8 cellular contexts compared by ENCODE assay signal in genomic region chr4:9153571-9154157, GRCh38. TPM values are rescaled to one million over a fixed set of nuclear protein-coding genes. Genes with fewer than 3 reads are reported as not detected.
DNase-seq lines count a peak whose midpoint lies in the region; TF ChIP-seq lines count a peak whose summit lies in the region.
"Not testable (repeated sequence)": the region's sequence is repeated elsewhere in the genome, so short reads cannot be mapped to it uniquely, and the experiment has no call there.

No MANE protein-coding gene starts in this region.

- H3K27ac Mint-ChIP-seq in HFFc6: peak overlapping the region; percentile 99
- H3K27ac Mint-ChIP-seq in activated T-helper 1 cell treated with anti-CD3 and anti-CD28 coated beads, Interleukin-12 subunit alpha, Interleukin-12 subunit beta, Interleukin-2, Interleukin-4 antibody, amounts not matched to agents 30 ng/mL and 10 ng/mL and 1 ng/mL, durations not matched to agents 14 hours and 24 hours and 36 hours: peak overlapping the region; percentile 88
- not testable (repeated sequence) for H3K27ac Mint-ChIP-seq in nephron progenitor cell

- H3K4me1 Mint-ChIP-seq in HFFc6 (ENCODE audit: low read depth): peaks cover 51% of the 10 kb centered on the region
- peaks cover 16% of the 10 kb centered on the region for H3K4me1 Mint-ChIP-seq in activated T-helper 1 cell treated with anti-CD3 and anti-CD28 coated beads, Interleukin-12 subunit alpha, Interleukin-12 subunit beta, Interleukin-2, Interleukin-4 antibody, amounts not matched to agents 30 ng/mL and 10 ng/mL and 1 ng/mL, durations not matched to agents 14 hours and 24 hours and 36 hours (ENCODE audit: low read depth)
- not testable (repeated sequence) for H3K4me1 Mint-ChIP-seq in nephron progenitor cell

- not testable (repeated sequence) for TF ChIP-seq CTCF in C4-2B (conservative IDR thresholded peaks at IDR 0.05); OCI-LY7 (conservative IDR thresholded peaks at IDR 0.05; ENCODE audit: low read length); nephron progenitor cell (IDR thresholded peaks at IDR 0.05)
- peak; percentile 35 for TF ChIP-seq CTCF in HFFc6 (IDR thresholded peaks at IDR 0.05)

- H3K9me3 ChIP-seq in OCI-LY7 (ENCODE audit: low read length); effector memory CD4-positive, alpha-beta T cell (ENCODE audit: control insufficient read depth, low read length); iPS-15b (ENCODE audit: control insufficient read depth, insufficient read depth, low read length); stomach smooth muscle (ENCODE audit: control insufficient read depth in 2 of 2, low read length in 2 of 2): not testable (repeated sequence)

- intact Hi-C loops in OCI-LY7 (cut with micrococcal nuclease; ENCODE audit: unreplicated experiment); activated T-helper 1 cell treated with anti-CD3 and anti-CD28 coated beads, Interleukin-12 subunit alpha, Interleukin-12 subunit beta, Interleukin-2, Interleukin-4 antibody, amounts not matched to agents 30 ng/mL and 10 ng/mL and 1 ng/mL, durations not matched to agents 14 hours and 24 hours and 36 hours (cut with micrococcal nuclease): not testable (repeated sequence)

- POLR2A ChIA-PET in OCI-LY7 (lab: Charles Lee): not testable (repeated sequence)

- not testable (repeated sequence) for H4K20me1 ChIP-seq in OCI-LY7 (ENCODE audit: insufficient read depth, low read length)

- TSS peak; percentile 93 for BruUV-seq in OCI-LY7 (replicated peaks; lab: Mats Ljungman, UMichigan)

- peak overlapping the region; percentile 60 for H3K9ac ChIP-seq in iPS-15b (ENCODE audit: low read depth, low read length)
- H3K9ac ChIP-seq in stomach smooth muscle (ENCODE audit: low read length in 2 of 2): peak overlapping the region; percentile 55 to 68

- H3K4me2 ChIP-seq in OCI-LY7 (ENCODE audit: low read length): peak overlapping the region; percentile 80

- not testable (repeated sequence) for H3K9me2 ChIP-seq in OCI-LY7 (ENCODE audit: insufficient read depth, low read length)

- H3K4me3 ChIP-seq in OCI-LY7 (ENCODE audit: low read depth, low read length, poor library complexity, severe bottlenecking) (peak overlapping the region; percentile 73), iPS-15b (ENCODE audit: low read depth, low read length) (peak overlapping the region; percentile 54), stomach smooth muscle (ENCODE audit: low read length in 2 of 2) (peak overlapping the region; percentile 51 to 72)
- peak overlapping the region; percentile 73 for H3K4me3 ChIP-seq in effector memory CD4-positive, alpha-beta T cell (ENCODE audit: insufficient read depth, low read depth, low read length, poor library complexity, severe bottlenecking)

- H2AFZ ChIP-seq in OCI-LY7 (ENCODE audit: low read length): peak overlapping the region; percentile 84; the same call in 1 of the 2 replicates

- not testable (repeated sequence) for H3K27me3 Mint-ChIP-seq in HFFc6 (ENCODE audit: insufficient read depth); activated T-helper 1 cell treated with anti-CD3 and anti-CD28 coated beads, Interleukin-12 subunit alpha, Interleukin-12 subunit beta, Interleukin-2, Interleukin-4 antibody, amounts not matched to agents 30 ng/mL and 10 ng/mL and 1 ng/mL, durations not matched to agents 14 hours and 24 hours and 36 hours (ENCODE audit: insufficient read depth); nephron progenitor cell (ENCODE audit: low read depth, poor library complexity)

- H3K36me3 Mint-ChIP-seq in HFFc6 (ENCODE audit: low read depth); activated T-helper 1 cell treated with anti-CD3 and anti-CD28 coated beads, Interleukin-12 subunit alpha, Interleukin-12 subunit beta, Interleukin-2, Interleukin-4 antibody, amounts not matched to agents 30 ng/mL and 10 ng/mL and 1 ng/mL, durations not matched to agents 14 hours and 24 hours and 36 hours (ENCODE audit: low read depth); nephron progenitor cell (ENCODE audit: low read depth): not testable (repeated sequence)

- not testable (repeated sequence) for H3K27me3 ChIP-seq in effector memory CD4-positive, alpha-beta T cell (replicated peaks; ENCODE audit: control insufficient read depth, insufficient read depth, low read length, poor library complexity, severe bottlenecking); iPS-15b (ENCODE audit: control insufficient read depth, insufficient read depth, low read length); stomach smooth muscle (ENCODE audit: control insufficient read depth in 1 of 2, insufficient read depth in 2 of 2, low read length in 2 of 2)

- peak overlapping the region; percentile 69 for H3K27ac ChIP-seq in C4-2B
- peak overlapping the region; percentile 42 for H3K27ac ChIP-seq in OCI-LY7 (ENCODE audit: low read depth, low read length, poor library complexity, severe bottlenecking)
- H3K27ac ChIP-seq in effector memory CD4-positive, alpha-beta T cell (ENCODE audit: insufficient read depth, low read length, poor library complexity, severe bottlenecking): peak overlapping the region; percentile 87
- peak overlapping the region; percentile 49 for H3K27ac ChIP-seq in stomach smooth muscle (ENCODE audit: low read length)

- DNase-seq in HFFc6: peak; percentile 89
- DNase-seq in OCI-LY7 (ENCODE audit: low spot score): peak; percentile 27
- not testable (repeated sequence) for DNase-seq in activated T-helper 1 cell treated with anti-CD3 and anti-CD28 coated beads, Interleukin-12 subunit alpha, Interleukin-12 subunit beta, Interleukin-2, Interleukin-4 antibody, amounts not matched to agents 30 ng/mL and 10 ng/mL and 1 ng/mL, durations not matched to agents 14 hours and 24 hours and 36 hours (ENCODE audit: low spot score); effector memory CD4-positive, alpha-beta T cell; nephron progenitor cell

- CTCF ChIA-PET in OCI-LY7 (lab: Charles Lee; ENCODE audit: unreplicated experiment): not testable (repeated sequence)

- H3K9me3 Mint-ChIP-seq in HFFc6; activated T-helper 1 cell treated with anti-CD3 and anti-CD28 coated beads, Interleukin-12 subunit alpha, Interleukin-12 subunit beta, Interleukin-2, Interleukin-4 antibody, amounts not matched to agents 30 ng/mL and 10 ng/mL and 1 ng/mL, durations not matched to agents 14 hours and 24 hours and 36 hours: not testable (repeated sequence)
- H3K9me3 Mint-ChIP-seq in nephron progenitor cell: peaks cover 33% of the 10 kb centered on the region

- not testable (repeated sequence) for H3K4me1 ChIP-seq in OCI-LY7 (ENCODE audit: insufficient read depth, low read length, poor library complexity, severe bottlenecking); effector memory CD4-positive, alpha-beta T cell (ENCODE audit: control insufficient read depth, insufficient read depth, low read length, poor library complexity, severe bottlenecking); iPS-15b (ENCODE audit: control insufficient read depth, insufficient read depth, low read length); stomach smooth muscle (ENCODE audit: control insufficient read depth, insufficient read depth, low read length)

- H3K79me2 ChIP-seq in OCI-LY7 (ENCODE audit: insufficient read depth, low read depth, low read length): not testable (repeated sequence)

- not testable (repeated sequence) for H3K36me3 ChIP-seq in OCI-LY7 (ENCODE audit: insufficient read depth, low read length); effector memory CD4-positive, alpha-beta T cell (ENCODE audit: control insufficient read depth, insufficient read depth, low read length); iPS-15b (ENCODE audit: control insufficient read depth, insufficient read depth, low read length); stomach smooth muscle (ENCODE audit: control insufficient read depth in 2 of 2, insufficient read depth in 2 of 2, low read length in 2 of 2)

- peak overlapping the region; percentile 94 for H3K4me3 Mint-ChIP-seq in HFFc6
- peak overlapping the region; percentile 91 for H3K4me3 Mint-ChIP-seq in activated T-helper 1 cell treated with anti-CD3 and anti-CD28 coated beads, Interleukin-12 subunit alpha, Interleukin-12 subunit beta, Interleukin-2, Interleukin-4 antibody, amounts not matched to agents 30 ng/mL and 10 ng/mL and 1 ng/mL, durations not matched to agents 14 hours and 24 hours and 36 hours
- H3K4me3 Mint-ChIP-seq in nephron progenitor cell: peak overlapping the region; percentile 82

RNA-seq across cellular contexts. Expression of gene FAM90A26, which starts 16.5 kb away (rescaled TPM):
- total RNA-seq in HFFc6 (2021; fragmentation: NEBNext Ultra II Directional; extraction: Animal tissue kit (Norgen Biotek cat#: 25700)): not detected
- total RNA-seq in OCI-LY7 (2014; rRNA removed; shearing (Covaris generic)): not detected in 2 replicates
- total RNA-seq in OCI-LY7 (2022): not detected in 2 replicates
- not detected in 2 replicates for total RNA-seq in activated T-helper 1 cell treated with anti-CD3 and anti-CD28 coated beads, Interleukin-12 subunit alpha, Interleukin-12 subunit beta, Interleukin-2, Interleukin-4 antibody, amounts not matched to agents 30 ng/mL and 10 ng/mL and 1 ng/mL, durations not matched to agents 14 hours and 24 hours and 36 hours

RNA-seq across cellular contexts. Expression of gene USP17L10, which starts 56.8 kb away (rescaled TPM):
- not detected for total RNA-seq in HFFc6 (2021; fragmentation: NEBNext Ultra II Directional; extraction: Animal tissue kit (Norgen Biotek cat#: 25700))
- not detected in 2 replicates for total RNA-seq in OCI-LY7 (2014; rRNA removed; shearing (Covaris generic))
- not detected in 2 replicates for total RNA-seq in OCI-LY7 (2022)
- total RNA-seq in activated T-helper 1 cell treated with anti-CD3 and anti-CD28 coated beads, Interleukin-12 subunit alpha, Interleukin-12 subunit beta, Interleukin-2, Interleukin-4 antibody, amounts not matched to agents 30 ng/mL and 10 ng/mL and 1 ng/mL, durations not matched to agents 14 hours and 24 hours and 36 hours: not detected in 2 replicates
